Comparison of ENCODE assay signal across 38 cellular contexts in genomic region chr19:40836754-40837429, GRCh38. TPM values are rescaled to one million over a fixed set of nuclear protein-coding genes. Genes with fewer than 3 reads are reported as not detected.
"Had no signal": no experiment of that assay in that cellular context is flagged by ENCODE, and none has a peak within 500 bp of the region (broad histone marks: within the 10 kb centered on the region; RNA-seq: fewer than 3 reads in every experiment).

No MANE protein-coding gene starts in this region.

- H3K4me1 Mint-ChIP-seq: activated B cell treated with CpG ODN at 0.5 μM for 24 hours had no signal

- H3K4me3 ChIP-seq: adrenal gland, body of pancreas, colonic mucosa, esophagus squamous epithelium, gastroesophageal sphincter, heart right ventricle, hepatocyte had no signal

- DNase-seq: activated B cell treated with CpG ODN at 0.5 μM for 24 hours; activated CD4-positive, alpha-beta T cell treated with anti-CD3 and anti-CD28 coated beads for 48 hours; activated CD4-positive, alpha-beta T cell treated with anti-CD3 and anti-CD28 coated beads, Interleukin-2, amount 50 U/mL, for 1 hour; activated CD4-positive, alpha-beta T cell treated with anti-CD3 and anti-CD28 coated beads, Interleukin-2, amount 50 U/mL, for 48 hours; activated CD8-positive, alpha-beta T cell treated with anti-CD3 and anti-CD28 coated beads for 36 hours; activated effector memory CD4-positive, alpha-beta T cell treated with anti-CD3 and anti-CD28 coated beads, Interleukin-2, amount 50 U/mL, for 16 hours; activated naive CD4-positive, alpha-beta T cell treated with anti-CD3 and anti-CD28 coated beads for 36 hours; activated naive CD8-positive, alpha-beta T cell treated with anti-CD3 and anti-CD28 coated beads for 36 hours; activated naive CD8-positive, alpha-beta T cell treated with anti-CD3 and anti-CD28 coated beads, Interleukin-2, amount 50 U/mL, for 24 hours; activated T-cell treated with anti-CD3 and anti-CD28 coated beads, Interleukin-2, amount 50 U/mL, for 1 hour; adrenal gland; amygdala; aorta; body of pancreas; caudate nucleus; cerebellar nuclear complex; colonic mucosa; effector CD8-positive, alpha-beta T cell; esophagus squamous epithelium; foreskin melanocyte; heart right ventricle; T-helper 17 cell; T1000; WERI-Rb-1 had no signal

- H3K4me3 Mint-ChIP-seq: activated B cell treated with CpG ODN at 0.5 μM for 24 hours; activated CD8-positive, alpha-beta T cell treated with anti-CD3 and anti-CD28 coated beads for 36 hours; activated naive CD4-positive, alpha-beta T cell treated with anti-CD3 and anti-CD28 coated beads for 36 hours; activated naive CD4-positive, alpha-beta T cell treated with anti-CD3 and anti-CD28 coated beads, Interleukin-2, amount 50 U/mL, for 24 hours; activated naive CD8-positive, alpha-beta T cell treated with anti-CD3 and anti-CD28 coated beads for 36 hours; activated naive CD8-positive, alpha-beta T cell treated with anti-CD3 and anti-CD28 coated beads, Interleukin-2, amount 50 U/mL, for 24 hours; activated T-helper 1 cell treated with anti-CD3 and anti-CD28 coated beads, Interleukin-12 subunit alpha, Interleukin-12 subunit beta, Interleukin-2, Interleukin-4 antibody, amounts not matched to agents 30 ng/mL and 10 ng/mL and 1 ng/mL, durations not matched to agents 14 hours and 24 hours and 36 hours; T-helper 17 cell; T-helper 2 cell treated with Interferon-gamma antibody and Interleukin-4, amounts not matched to agents 5 μg/mL and 100 μg/mL, for 36 hours had no signal

- H3K36me3 ChIP-seq: adrenal gland, colonic mucosa, esophagus squamous epithelium, gastroesophageal sphincter, heart right ventricle, WERI-Rb-1 had no signal

- ATAC-seq: activated CD4-positive, CD25-positive, alpha-beta regulatory T cell treated with anti-CD3 and anti-CD28 coated beads, Interleukin-2, amount 50 U/mL, for 24 hours; activated CD8-positive, alpha-beta T cell treated with anti-CD3 and anti-CD28 coated beads for 36 hours; activated naive CD8-positive, alpha-beta T cell treated with anti-CD3 and anti-CD28 coated beads, Interleukin-2, amount 50 U/mL, for 24 hours; body of pancreas; gastroesophageal sphincter; heart right ventricle; T-helper 17 cell had no signal

- H3K36me3 Mint-ChIP-seq: activated naive CD4-positive, alpha-beta T cell treated with anti-CD3 and anti-CD28 coated beads, Interleukin-2, amount 50 U/mL, for 24 hours; activated naive CD8-positive, alpha-beta T cell treated with anti-CD3 and anti-CD28 coated beads for 36 hours had no signal

- H3K27me3 Mint-ChIP-seq: activated B cell treated with CpG ODN at 0.5 μM for 24 hours; activated CD8-positive, alpha-beta T cell treated with anti-CD3 and anti-CD28 coated beads for 36 hours; activated naive CD4-positive, alpha-beta T cell treated with anti-CD3 and anti-CD28 coated beads, Interleukin-2, amount 50 U/mL, for 24 hours; activated naive CD8-positive, alpha-beta T cell treated with anti-CD3 and anti-CD28 coated beads for 36 hours; activated naive CD8-positive, alpha-beta T cell treated with anti-CD3 and anti-CD28 coated beads, Interleukin-2, amount 50 U/mL, for 24 hours; T-helper 17 cell had no signal

- H3K9me3 Mint-ChIP-seq: activated B cell treated with CpG ODN at 0.5 μM for 24 hours; activated CD8-positive, alpha-beta T cell treated with anti-CD3 and anti-CD28 coated beads for 36 hours; activated naive CD4-positive, alpha-beta T cell treated with anti-CD3 and anti-CD28 coated beads for 36 hours; activated naive CD4-positive, alpha-beta T cell treated with anti-CD3 and anti-CD28 coated beads, Interleukin-2, amount 50 U/mL, for 24 hours; activated naive CD8-positive, alpha-beta T cell treated with anti-CD3 and anti-CD28 coated beads for 36 hours; activated naive CD8-positive, alpha-beta T cell treated with anti-CD3 and anti-CD28 coated beads, Interleukin-2, amount 50 U/mL, for 24 hours; activated T-helper 1 cell treated with anti-CD3 and anti-CD28 coated beads, Interleukin-12 subunit alpha, Interleukin-12 subunit beta, Interleukin-2, Interleukin-4 antibody, amounts not matched to agents 30 ng/mL and 10 ng/mL and 1 ng/mL, durations not matched to agents 14 hours and 24 hours and 36 hours; activated T-helper 2 cell treated with anti-CD3 and anti-CD28 coated beads, Interferon-gamma antibody, Interleukin-2, Interleukin-4, amounts not matched to agents 10 μg/mL and 5 μg/mL and 100 μg/mL, durations not matched to agents 14 hours and 24 hours and 36 hours; T-helper 2 cell treated with Interferon-gamma antibody and Interleukin-4, amounts not matched to agents 5 μg/mL and 100 μg/mL, for 36 hours had no signal

- H3K9me3 ChIP-seq: adrenal gland, body of pancreas, colonic mucosa, esophagus squamous epithelium, gastroesophageal sphincter, heart right ventricle had no signal

- H3K27ac ChIP-seq: adrenal gland, body of pancreas, colonic mucosa, epithelial cell of prostate, esophagus squamous epithelium, gastroesophageal sphincter, heart right ventricle, hepatocyte, WERI-Rb-1 had no signal

- H3K27ac Mint-ChIP-seq: activated B cell treated with CpG ODN at 0.5 μM for 24 hours; activated CD8-positive, alpha-beta T cell treated with anti-CD3 and anti-CD28 coated beads for 36 hours; activated naive CD4-positive, alpha-beta T cell treated with anti-CD3 and anti-CD28 coated beads for 36 hours; activated naive CD4-positive, alpha-beta T cell treated with anti-CD3 and anti-CD28 coated beads, Interleukin-2, amount 50 U/mL, for 24 hours; activated naive CD8-positive, alpha-beta T cell treated with anti-CD3 and anti-CD28 coated beads for 36 hours; activated naive CD8-positive, alpha-beta T cell treated with anti-CD3 and anti-CD28 coated beads, Interleukin-2, amount 50 U/mL, for 24 hours; activated T-helper 1 cell treated with anti-CD3 and anti-CD28 coated beads, Interleukin-12 subunit alpha, Interleukin-12 subunit beta, Interleukin-2, Interleukin-4 antibody, amounts not matched to agents 30 ng/mL and 10 ng/mL and 1 ng/mL, durations not matched to agents 14 hours and 24 hours and 36 hours; activated T-helper 2 cell treated with anti-CD3 and anti-CD28 coated beads, Interferon-gamma antibody, Interleukin-2, Interleukin-4, amounts not matched to agents 10 μg/mL and 5 μg/mL and 100 μg/mL, durations not matched to agents 14 hours and 24 hours and 36 hours; T-helper 17 cell; T-helper 2 cell treated with Interferon-gamma antibody and Interleukin-4, amounts not matched to agents 5 μg/mL and 100 μg/mL, for 36 hours had no signal

- H3K4me1 ChIP-seq: colonic mucosa, esophagus squamous epithelium, gastroesophageal sphincter had no signal

RNA-seq across cellular contexts. Expression of gene CYP2A6, which starts 13.4 kb away (rescaled TPM):
- total RNA-seq: activated B cell treated with CpG ODN at 0.5 μM for 24 hours; activated CD8-positive, alpha-beta memory T cell treated with anti-CD3 and anti-CD28 coated beads for 36 hours; activated naive CD4-positive, alpha-beta T cell treated with anti-CD3 and anti-CD28 coated beads for 36 hours; activated T-helper 1 cell treated with anti-CD3 and anti-CD28 coated beads, Interleukin-12 subunit alpha, Interleukin-12 subunit beta, Interleukin-2, Interleukin-4 antibody, amounts not matched to agents 30 ng/mL and 10 ng/mL and 1 ng/mL, durations not matched to agents 14 hours and 24 hours and 36 hours; activated T-helper 2 cell treated with anti-CD3 and anti-CD28 coated beads, Interferon-gamma antibody, Interleukin-2, Interleukin-4, amounts not matched to agents 10 μg/mL and 5 μg/mL and 100 μg/mL, durations not matched to agents 14 hours and 24 hours and 36 hours; aorta; body of pancreas; dermis microvascular lymphatic vessel endothelial cell; endothelial cell of umbilical vein; esophagus squamous epithelium; fibroblast of lung; fibroblast of villous mesenchyme; gastroesophageal sphincter; glomerular endothelial cell; heart right ventricle; T-helper 17 cell had no signal

RNA-seq across cellular contexts. Expression of gene CYP2A7, which starts 45.1 kb away (rescaled TPM):
- total RNA-seq: activated B cell treated with CpG ODN at 0.5 μM for 24 hours; activated CD8-positive, alpha-beta memory T cell treated with anti-CD3 and anti-CD28 coated beads for 36 hours; activated CD8-positive, alpha-beta T cell treated with anti-CD3 and anti-CD28 coated beads for 36 hours; activated naive CD4-positive, alpha-beta T cell treated with anti-CD3 and anti-CD28 coated beads for 36 hours; activated naive CD8-positive, alpha-beta T cell treated with anti-CD3 and anti-CD28 coated beads for 36 hours; activated T-helper 1 cell treated with anti-CD3 and anti-CD28 coated beads, Interleukin-12 subunit alpha, Interleukin-12 subunit beta, Interleukin-2, Interleukin-4 antibody, amounts not matched to agents 30 ng/mL and 10 ng/mL and 1 ng/mL, durations not matched to agents 14 hours and 24 hours and 36 hours; activated T-helper 2 cell treated with anti-CD3 and anti-CD28 coated beads, Interferon-gamma antibody, Interleukin-2, Interleukin-4, amounts not matched to agents 10 μg/mL and 5 μg/mL and 100 μg/mL, durations not matched to agents 14 hours and 24 hours and 36 hours; adrenal gland; aorta; body of pancreas; dermis microvascular lymphatic vessel endothelial cell; endothelial cell of umbilical vein; esophagus squamous epithelium; fibroblast of lung; fibroblast of villous mesenchyme; gastroesophageal sphincter; glomerular endothelial cell; heart right ventricle; hepatocyte; T-helper 17 cell had no signal
